Comparison of ENCODE assay signal across 22 cellular contexts in the genomic region with DNA sequence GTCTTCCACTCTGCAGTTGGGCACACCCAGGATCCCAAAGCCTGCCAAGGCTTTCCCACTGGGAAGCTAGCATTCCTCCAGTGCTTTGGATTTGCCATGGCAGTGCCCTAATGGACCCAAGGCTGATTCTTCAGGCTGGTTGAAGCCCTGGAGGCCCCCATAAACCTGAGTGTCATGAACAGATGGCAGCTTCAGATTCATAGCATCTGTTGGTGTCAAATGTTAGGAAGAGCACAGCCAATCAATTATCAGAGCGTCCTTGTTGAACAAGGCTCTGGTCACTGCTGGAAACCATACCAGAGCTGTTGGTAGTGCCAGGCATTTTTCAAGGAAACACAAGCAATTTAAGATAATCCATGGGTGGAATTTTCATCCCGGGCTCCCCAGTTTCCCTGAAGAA.
"Had no signal": no experiment of that assay in that cellular context is flagged by ENCODE, and none has a peak within 500 bp of the region (broad histone marks: within the 10 kb centered on the region; RNA-seq: fewer than 3 reads in every experiment).

No MANE protein-coding gene starts in this region.

- H3K36me3 Mint-ChIP-seq: naive B cell; stimulated activated naive B cell treated with anti-CD40 and anti-IgM and Interleukin-4, amounts not matched to agents 10 μg/mL and 1 μg/mL and 100 μg/mL, for 72 hours had no signal

- H3K9me3 ChIP-seq: colonic mucosa, thoracic aorta, transverse colon had no signal

- H3K27me3 Mint-ChIP-seq: stimulated activated naive CD8-positive, alpha-beta T cell treated with anti-CD3 and anti-CD28 coated beads, Interleukin-15, amount 100 ng/mL, for 72 hours had no signal

- H3K4me3 ChIP-seq: colonic mucosa, lung, skin epidermis, thoracic aorta, transverse colon had no signal

- H3K36me3 ChIP-seq: colonic mucosa, thoracic aorta, transverse colon had no signal

- H3K4me1 Mint-ChIP-seq: endodermal cell; nephron progenitor cell; stimulated activated naive B cell treated with anti-CD40 and anti-IgM and Interleukin-4, amounts not matched to agents 10 μg/mL and 1 μg/mL and 100 μg/mL, for 72 hours; stimulated activated naive CD8-positive, alpha-beta T cell treated with anti-CD3 and anti-CD28 coated beads, Interleukin-15, amount 100 ng/mL, for 72 hours had no signal

- H3K27ac ChIP-seq: colonic mucosa, foreskin keratinocyte, parathyroid adenoma, skin epidermis, thoracic aorta, transverse colon had no signal

- DNase-seq: colonic mucosa; dermis blood vessel endothelial cell; endodermal cell; erythroblast; foreskin keratinocyte; head of caudate nucleus; hippocampal formation; left colon; left ventricle myocardium superior; mesenchymal stem cell; midbrain; naive B cell; nephron progenitor cell; stimulated activated CD4-positive, alpha-beta T cell treated with anti-CD3 and anti-CD28 coated beads, Interleukin-2, amount 100 ng/mL, for 24 hours; stimulated activated CD4-positive, alpha-beta T cell treated with anti-CD3 and anti-CD28 coated beads, Interleukin-4, amount 100 ng/mL, for 4 hours; stimulated activated naive B cell treated with anti-CD40 and anti-IgM and Interleukin-4, amounts not matched to agents 10 μg/mL and 1 μg/mL and 100 μg/mL, for 72 hours; stimulated activated naive CD8-positive, alpha-beta T cell treated with anti-CD3 and anti-CD28 coated beads, Interleukin-15, amount 100 ng/mL, for 72 hours; transverse colon had no signal

- H3K27me3 ChIP-seq: colonic mucosa, foreskin keratinocyte, transverse colon had no signal

- H3K9me3 Mint-ChIP-seq: endodermal cell; naive B cell; nephron progenitor cell; stimulated activated naive B cell treated with anti-CD40 and anti-IgM and Interleukin-4, amounts not matched to agents 10 μg/mL and 1 μg/mL and 100 μg/mL, for 72 hours had no signal

- H3K4me1 ChIP-seq: colonic mucosa, parathyroid adenoma had no signal

- H3K4me3 Mint-ChIP-seq: endodermal cell; naive B cell; nephron progenitor cell; stimulated activated naive B cell treated with anti-CD40 and anti-IgM and Interleukin-4, amounts not matched to agents 10 μg/mL and 1 μg/mL and 100 μg/mL, for 72 hours; stimulated activated naive CD8-positive, alpha-beta T cell treated with anti-CD3 and anti-CD28 coated beads, Interleukin-15, amount 100 ng/mL, for 72 hours had no signal

- H3K27ac Mint-ChIP-seq: endodermal cell; naive B cell; nephron progenitor cell; stimulated activated naive B cell treated with anti-CD40 and anti-IgM and Interleukin-4, amounts not matched to agents 10 μg/mL and 1 μg/mL and 100 μg/mL, for 72 hours; stimulated activated naive CD8-positive, alpha-beta T cell treated with anti-CD3 and anti-CD28 coated beads, Interleukin-15, amount 100 ng/mL, for 72 hours had no signal
